In the genomic region with DNA sequence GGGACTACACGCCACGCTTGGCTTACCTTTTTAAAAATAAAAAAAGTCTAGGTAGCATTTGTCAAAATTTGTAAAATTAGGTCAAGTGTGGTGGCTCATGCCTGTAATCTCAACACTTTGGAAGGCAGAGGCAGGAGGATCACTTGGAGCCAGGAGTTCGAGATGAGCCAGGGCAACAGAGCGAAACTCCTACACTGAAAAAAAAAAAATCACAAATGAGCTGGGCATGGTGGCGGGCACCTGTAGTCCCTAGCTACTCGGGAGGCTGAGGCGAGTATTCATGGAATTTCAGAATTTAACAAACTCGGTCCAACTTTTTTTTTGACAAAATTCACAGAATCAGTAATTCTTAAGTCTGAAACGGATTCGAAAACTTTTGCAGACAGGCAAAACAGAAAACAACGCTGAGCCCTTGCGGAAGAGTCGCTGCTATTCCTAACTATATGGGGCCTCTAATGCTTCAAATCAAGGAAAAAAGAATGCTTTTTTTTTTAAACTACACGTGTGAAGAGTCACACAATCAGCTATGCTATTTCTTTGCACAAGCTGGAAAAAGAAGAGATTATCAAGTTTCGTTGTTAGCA, we compare ENCODE assay signal across 8 cellular contexts.
DNase-seq lines count a peak whose midpoint lies in the region; ATAC-seq, FAIRE-seq and TF ChIP-seq lines count a peak whose summit lies in the region.

No MANE protein-coding gene starts in this region.

- DNase-seq in CD8-positive, alpha-beta T cell: no peak
- no peak for DNase-seq in PC-3
- DNase-seq in endothelial cell of umbilical vein (ENCODE audit: low read depth, low spot score): no peak
- no peak for DNase-seq in ovary
- no peak for DNase-seq in RCC 7860 (ENCODE audit: low spot score)

- intact Hi-C loops in CD8-positive, alpha-beta T cell (cut with DNase I, micrococcal nuclease): loop anchor here (2.0 to 5.0 kb wide), 5 partner anchors 41 to 768 kb away; a partner anchor contains a TSS
- intact Hi-C loops in PC-3 (cut with micrococcal nuclease): loop anchor here (10.0 kb wide), 1 partner anchor 154 kb away; no protein-coding TSS in a partner anchor
- intact Hi-C loops in endothelial cell of umbilical vein (cut with micrococcal nuclease): loop anchor here (1.0 kb wide), 1 partner anchor 177 kb away; no protein-coding TSS in a partner anchor
- intact Hi-C loops in ovary (cut with DNase I): no loop called here

- peaks cover 10% of the 10 kb centered on the region for H3K4me1 ChIP-seq in CD8-positive, alpha-beta T cell (ENCODE audit: insufficient read depth, low read length)
- H3K4me1 ChIP-seq in PC-3 (ENCODE audit: insufficient read depth, low read length) (peaks cover 12% of the 10 kb centered on the region; the same call in 1 of the 2 replicates), endothelial cell of umbilical vein (ENCODE audit: control insufficient read depth, extremely low read depth, insufficient read depth, low read length) (peaks cover 17% of the 10 kb centered on the region), ovary (ENCODE audit: insufficient read depth) (peaks cover 3% of the 10 kb centered on the region)

- H3K27me3 Mint-ChIP-seq in CD8-positive, alpha-beta T cell (ENCODE audit: low read depth): no peaks in the 10 kb centered on the region

- POLR2A ChIA-PET in CD8-positive, alpha-beta T cell (lab: Charles Lee): interaction anchor here (0.5 kb wide), 1 partner anchor 10 kb away, joined by 3 read pairs; no protein-coding TSS in a partner anchor
- POLR2A ChIA-PET in PC-3 (lab: Charles Lee; ENCODE audit: unreplicated experiment): no interaction called here
- POLR2A ChIA-PET in endothelial cell of umbilical vein (lab: Charles Lee): no interaction called here

- H3F3A ChIP-seq in PC-3 (ENCODE audit: low read length, unreplicated experiment): no peaks in the 10 kb centered on the region

- H3K79me2 ChIP-seq in PC-3 (ENCODE audit: low read length): peaks cover 42% of the 10 kb centered on the region
- H3K79me2 ChIP-seq in endothelial cell of umbilical vein (ENCODE audit: control insufficient read depth, insufficient read depth, low read length): peaks cover 27% of the 10 kb centered on the region

- peak overlapping the region; percentile 62 for H3K4me3 ChIP-seq in CD8-positive, alpha-beta T cell (ENCODE audit: low read depth, low read length)
- H3K4me3 ChIP-seq in PC-3 (ENCODE audit: low read length) (peak overlapping the region; percentile 78), endothelial cell of umbilical vein (replicated peaks in 1 of 3; ENCODE audit: insufficient read depth in 1 of 3, low read depth in 1 of 3, low read length in 3 of 3) (peak overlapping the region; percentile 9 to 71 (median 43)), ovary (peak overlapping the region; percentile 53)

- H3K4me3 Mint-ChIP-seq in CD8-positive, alpha-beta T cell: peak overlapping the region; percentile 84

- no peaks in the 10 kb centered on the region for H3K9me1 ChIP-seq in endothelial cell of umbilical vein (replicated peaks; ENCODE audit: control insufficient read depth, extremely low read depth, insufficient read depth, low read length)

- peak overlapping the region; percentile 66 for H3K9ac ChIP-seq in PC-3 (ENCODE audit: low read length)
- H3K9ac ChIP-seq in endothelial cell of umbilical vein (replicated peaks; ENCODE audit: extremely low read depth, insufficient read depth, low read length): peak overlapping the region; percentile 93

- no peaks in the 10 kb centered on the region for H3K27me3 ChIP-seq in CD8-positive, alpha-beta T cell (ENCODE audit: insufficient read depth, low read length)
- H3K27me3 ChIP-seq in PC-3 (ENCODE audit: low read length): no peaks in the 10 kb centered on the region
- H3K27me3 ChIP-seq in endothelial cell of umbilical vein (ENCODE audit: control insufficient read depth in 2 of 2, insufficient read depth in 2 of 2, low read length in 2 of 2): no peaks in the 10 kb centered on the region
- no peaks in the 10 kb centered on the region for H3K27me3 ChIP-seq in ovary

- no peaks in the 10 kb centered on the region for H3K9me2 ChIP-seq in PC-3 (replicated peaks; ENCODE audit: low read length)

- TF ChIP-seq POLR2A in endothelial cell of umbilical vein (IDR thresholded peaks at IDR 0.05; ENCODE audit: low read depth, low read length) (no peak), ovary (IDR thresholded peaks at IDR 0.05) (no peak)

- no peaks in the 10 kb centered on the region for H3K9me3 ChIP-seq in CD8-positive, alpha-beta T cell (ENCODE audit: low read length)
- H3K9me3 ChIP-seq in PC-3 (ENCODE audit: low read length) (no peaks in the 10 kb centered on the region), endothelial cell of umbilical vein (replicated peaks; ENCODE audit: control insufficient read depth, insufficient read depth, low read length) (no peaks in the 10 kb centered on the region), ovary (no peaks in the 10 kb centered on the region)

- H2AFZ ChIP-seq in PC-3 (ENCODE audit: low read length) (peak overlapping the region; percentile 67), endothelial cell of umbilical vein (ENCODE audit: low read depth, low read length) (peak overlapping the region; percentile 90)

- dilution Hi-C loops in endothelial cell of umbilical vein (cut with MboI; ENCODE audit: extremely low pct_ligation_motif_present, low sequenced_read_pairs): no loop called here

- FAIRE-seq in endothelial cell of umbilical vein (lab: Jason Lieb, UNC) (peak; percentile 8), RCC 7860 (lab: Jason Lieb, UNC) (no peak)

- H4K20me1 ChIP-seq in PC-3 (ENCODE audit: low read length) (0 out of 2 replicates have a peak, but pooled peaks cover 6% of the 10 kb centered on the region), endothelial cell of umbilical vein (replicated peaks; ENCODE audit: control insufficient read depth, extremely low read depth, insufficient read depth, low read length) (peaks cover 8% of the 10 kb centered on the region)

- peak overlapping the region; percentile 87 for H3K27ac Mint-ChIP-seq in CD8-positive, alpha-beta T cell

- peaks cover 6% of the 10 kb centered on the region for H3K36me3 Mint-ChIP-seq in CD8-positive, alpha-beta T cell

- H3K9me3 Mint-ChIP-seq in CD8-positive, alpha-beta T cell: no peaks in the 10 kb centered on the region

- no peak for ATAC-seq in CD8-positive, alpha-beta T cell
- no peak for ATAC-seq in PC-3
- no peak for ATAC-seq in HG03520 (IDR thresholded peaks at IDR 0.05; ENCODE audit: unreplicated experiment)
- no peak for ATAC-seq in HG02938 (IDR thresholded peaks at IDR 0.05; ENCODE audit: unreplicated experiment)
- no peak for ATAC-seq in GM21723 (IDR thresholded peaks at IDR 0.05; ENCODE audit: unreplicated experiment)

- CTCF ChIA-PET in CD8-positive, alpha-beta T cell (lab: Charles Lee): interaction anchor here (1.2 to 2.3 kb wide), 3 partner anchors 10 to 23 kb away, joined by 3 to 14 read pairs (median 7); no protein-coding TSS in a partner anchor
- CTCF ChIA-PET in PC-3 (lab: Charles Lee) (no interaction called here), endothelial cell of umbilical vein (lab: Charles Lee) (interaction anchor here (0.5 to 2.5 kb wide), 5 partner anchors 10 to 374 kb away, joined by 3 to 19 read pairs (median 7); no protein-coding TSS in a partner anchor)

- 43 to 64% (median 52%) methylated on average over 15 of the region's 15 CpGs for WGBS in ovary, 3 donors

- TF ChIP-seq CTCF in CD8-positive, alpha-beta T cell (IDR thresholded peaks at IDR 0.05): no peak
- no peak for TF ChIP-seq CTCF in PC-3 (conservative IDR thresholded peaks at IDR 0.05; ENCODE audit: low read depth, low read length)
- no peak for TF ChIP-seq CTCF in endothelial cell of umbilical vein (IDR thresholded peaks at IDR 0.05; ENCODE audit: extremely low read depth in 1 of 2, insufficient read depth in 1 of 2, low read depth in 1 of 2, low read length in 2 of 2)
- no peak for TF ChIP-seq CTCF in ovary (IDR thresholded peaks at IDR 0.05)

- BruUV-seq in PC-3 (replicated peaks; lab: Mats Ljungman, UMichigan): TSS peak; percentile 73
- BruUV-seq in endothelial cell of umbilical vein (replicated peaks; lab: Mats Ljungman, UMichigan): no TSS peak

- TF ChIP-seq EP300 in ovary (IDR thresholded peaks at IDR 0.05): no peak

- H3K4me2 ChIP-seq in PC-3 (ENCODE audit: low read length) (peak overlapping the region; percentile 78), endothelial cell of umbilical vein (ENCODE audit: insufficient read depth, low read length) (peak overlapping the region; percentile 50)

- H3K27ac ChIP-seq in CD8-positive, alpha-beta T cell (ENCODE audit: low read depth, low read length): peak overlapping the region; percentile 52
- H3K27ac ChIP-seq in PC-3 (ENCODE audit: low read length) (peak overlapping the region; percentile 40; the same call in 1 of the 2 replicates), endothelial cell of umbilical vein (ENCODE audit: insufficient read depth, low read depth, low read length) (peak overlapping the region; percentile 63), ovary (peak overlapping the region in 1 of 2 donors; percentile 57)

- no peaks in the 10 kb centered on the region for H3K36me3 ChIP-seq in CD8-positive, alpha-beta T cell (ENCODE audit: insufficient read depth, low read length)
- H3K36me3 ChIP-seq in PC-3 (ENCODE audit: low read depth, low read length) (no peaks in the 10 kb centered on the region), endothelial cell of umbilical vein (ENCODE audit: control insufficient read depth in 2 of 2, extremely low read depth in 1 of 2, insufficient read depth in 2 of 2, low read length in 2 of 2) (no peaks in the 10 kb centered on the region), ovary (no peaks in the 10 kb centered on the region)

- H3K4me1 Mint-ChIP-seq in CD8-positive, alpha-beta T cell (ENCODE audit: low read depth): peaks cover 32% of the 10 kb centered on the region

TF ChIP-seq in endothelial cell of umbilical vein, 7 proteins besides CTCF, POLR2A, EP300 and RAD21:
- TF ChIP-seq EZH2 (IDR thresholded peaks at IDR 0.05; ENCODE audit: borderline replicate concordance, low read depth, low read length, severe bottlenecking) (no peak), MYC (IDR thresholded peaks at IDR 0.05; ENCODE audit: low read depth, low read length) (no peak), POLR2AphosphoS5 (IDR thresholded peaks at IDR 0.05; ENCODE audit: insufficient read depth, low read depth, low read length) (no peak), JUN (IDR thresholded peaks at IDR 0.05; ENCODE audit: borderline replicate concordance, insufficient read depth, insufficient read length, low read depth) (no peak)

Comparison
In these comparisons a context has a peak if more than half of its experiments do, and no peak if none do; other contexts are left out.
1. intact Hi-C loops: an anchor here in CD8-positive, alpha-beta T cell (2.0 to 5.0 kb wide), PC-3 (10.0 kb wide) and endothelial cell of umbilical vein (1.0 kb wide); none called in ovary.